Comparison of ENCODE assay signal across 12 cellular contexts in genomic region chr14:103698380-103699260, GRCh38. TPM values are rescaled to one million over a fixed set of nuclear protein-coding genes. Genes with fewer than 3 reads are reported as not detected.
A peak's percentile ranks its signal among the peaks of the same experiment; 100 is the strongest.
DNase-seq lines count a peak whose midpoint lies in the region; ATAC-seq and TF ChIP-seq lines count a peak whose summit lies in the region.
"Had no signal": no experiment of that assay in that cellular context is flagged by ENCODE, and none has a peak within 500 bp of the region (broad histone marks: within the 10 kb centered on the region; RNA-seq: fewer than 3 reads in every experiment).

No MANE protein-coding gene starts in this region.

- POLR2A ChIA-PET in activated CD4-positive, alpha-beta memory T cell treated with anti-CD3 and anti-CD28 coated beads for 36 hours (lab: Charles Lee): interaction anchor here (0.8 to 1.2 kb wide), 2 partner anchors 15 to 34 kb away, joined by 3 read pairs; no protein-coding TSS in a partner anchor
- POLR2A ChIA-PET in activated CD4-positive, alpha-beta memory T cell treated with anti-CD3 and anti-CD28 coated beads, Interleukin-2, amount 10 ng/mL, durations not matched to agents 7 days and 5 days (lab: Charles Lee): interaction anchor here (0.9 to 1.4 kb wide), 4 partner anchors 8 to 137 kb away, joined by 3 read pairs; no protein-coding TSS in a partner anchor
- POLR2A ChIA-PET in activated B cell treated with CpG ODN at 0.5 μM for 24 hours (lab: Charles Lee): interaction anchor here (0.9 to 1.2 kb wide), 2 partner anchors 9 to 16 kb away, joined by 3 to 4 read pairs; partner anchors contain the start of gene XRCC3
- POLR2A ChIA-PET in CD4-positive, alpha-beta memory T cell (lab: Charles Lee; ENCODE audit: partially characterized antibody): no interaction called here

- ATAC-seq in activated B cell treated with CpG ODN at 0.5 μM for 24 hours (ENCODE audit: low read depth): peak; percentile 49
- no peak for ATAC-seq in GM19035 (IDR thresholded peaks at IDR 0.05; ENCODE audit: unreplicated experiment)

- H3K9me3 Mint-ChIP-seq in activated CD4-positive, alpha-beta memory T cell treated with anti-CD3 and anti-CD28 coated beads for 36 hours: no peaks in the 10 kb centered on the region
- no peaks in the 10 kb centered on the region for H3K9me3 Mint-ChIP-seq in activated CD4-positive, alpha-beta memory T cell treated with anti-CD3 and anti-CD28 coated beads, Interleukin-2, amount 10 ng/mL, durations not matched to agents 7 days and 5 days
- H3K9me3 Mint-ChIP-seq in activated B cell treated with CpG ODN at 0.5 μM for 24 hours: no peaks in the 10 kb centered on the region
- no peaks in the 10 kb centered on the region for H3K9me3 Mint-ChIP-seq in CD4-positive, alpha-beta memory T cell
- H3K9me3 Mint-ChIP-seq: T-helper 2 cell treated with Interferon-gamma antibody and Interleukin-4, amounts not matched to agents 5 μg/mL and 100 μg/mL, for 36 hours had no signal

- CTCF ChIA-PET in activated CD4-positive, alpha-beta memory T cell treated with anti-CD3 and anti-CD28 coated beads for 36 hours (lab: Charles Lee): no interaction called here
- CTCF ChIA-PET in activated CD4-positive, alpha-beta memory T cell treated with anti-CD3 and anti-CD28 coated beads, Interleukin-2, amount 10 ng/mL, durations not matched to agents 7 days and 5 days (lab: Charles Lee): no interaction called here
- CTCF ChIA-PET in activated B cell treated with CpG ODN at 0.5 μM for 24 hours (lab: Charles Lee): no interaction called here
- CTCF ChIA-PET in CD4-positive, alpha-beta memory T cell (lab: Charles Lee; ENCODE audit: partially characterized antibody): no interaction called here

- H3K9me3 ChIP-seq in transverse colon: no peaks in the 10 kb centered on the region
- H3K9me3 ChIP-seq in CD4-positive, alpha-beta memory T cell (ENCODE audit: control insufficient read depth in 1 of 2, low read length in 2 of 2): no peaks in the 10 kb centered on the region
- no peaks in the 10 kb centered on the region for H3K9me3 ChIP-seq in effector memory CD4-positive, alpha-beta T cell (ENCODE audit: control insufficient read depth, low read length)

- H3K4me1 ChIP-seq in transverse colon: peaks cover 21 to 38% (median 30%) of the 10 kb centered on the region in 4 donors
- no peaks in the 10 kb centered on the region for H3K4me1 ChIP-seq in CD4-positive, alpha-beta memory T cell (ENCODE audit: insufficient read depth, low read length)
- H3K4me1 ChIP-seq in effector memory CD4-positive, alpha-beta T cell (ENCODE audit: control insufficient read depth, insufficient read depth, low read length, poor library complexity, severe bottlenecking): no peaks in the 10 kb centered on the region

- no peak overlapping the region for H3K4me3 Mint-ChIP-seq in activated CD4-positive, alpha-beta memory T cell treated with anti-CD3 and anti-CD28 coated beads for 36 hours
- H3K4me3 Mint-ChIP-seq in activated CD4-positive, alpha-beta memory T cell treated with anti-CD3 and anti-CD28 coated beads, Interleukin-2, amount 10 ng/mL, durations not matched to agents 7 days and 5 days: no peak overlapping the region
- H3K4me3 Mint-ChIP-seq in activated B cell treated with CpG ODN at 0.5 μM for 24 hours: no peak overlapping the region
- no peak overlapping the region for H3K4me3 Mint-ChIP-seq in CD4-positive, alpha-beta memory T cell
- H3K4me3 Mint-ChIP-seq: T-helper 2 cell treated with Interferon-gamma antibody and Interleukin-4, amounts not matched to agents 5 μg/mL and 100 μg/mL, for 36 hours had no signal

- no peaks in the 10 kb centered on the region for H3K27me3 Mint-ChIP-seq in activated CD4-positive, alpha-beta memory T cell treated with anti-CD3 and anti-CD28 coated beads for 36 hours
- no peaks in the 10 kb centered on the region for H3K27me3 Mint-ChIP-seq in activated CD4-positive, alpha-beta memory T cell treated with anti-CD3 and anti-CD28 coated beads, Interleukin-2, amount 10 ng/mL, durations not matched to agents 7 days and 5 days
- H3K27me3 Mint-ChIP-seq in activated B cell treated with CpG ODN at 0.5 μM for 24 hours: no peaks in the 10 kb centered on the region
- no peaks in the 10 kb centered on the region for H3K27me3 Mint-ChIP-seq in CD4-positive, alpha-beta memory T cell

- peaks cover 0 to 16% (median 6%) of the 10 kb centered on the region in 4 donors for H3K36me3 ChIP-seq in transverse colon
- peaks cover 28% of the 10 kb centered on the region for H3K36me3 ChIP-seq in CD4-positive, alpha-beta memory T cell (ENCODE audit: insufficient read depth, low read length)
- H3K36me3 ChIP-seq in effector memory CD4-positive, alpha-beta T cell (ENCODE audit: control insufficient read depth, insufficient read depth, low read length): peaks cover 45% of the 10 kb centered on the region

- in situ Hi-C loops in transverse colon (cut with MboI; ENCODE audit: low pct_ligation_motif_present in 1 of 4, low pct_unique_long_range_greater_than_20kb in 1 of 4, low sequenced_read_pairs in 3 of 4): no loop called here

- intact Hi-C loops in activated CD4-positive, alpha-beta memory T cell treated with anti-CD3 and anti-CD28 coated beads for 36 hours (cut with micrococcal nuclease): no loop called here
- intact Hi-C loops in activated B cell treated with CpG ODN at 0.5 μM for 24 hours (cut with micrococcal nuclease): no loop called here
- intact Hi-C loops in transverse colon (cut with DNase I; ENCODE audit: low total_unique reads): no loop called here
- intact Hi-C loops in CD4-positive, alpha-beta memory T cell (cut with micrococcal nuclease): no loop called here

- peaks cover 22% of the 10 kb centered on the region for H3K36me3 Mint-ChIP-seq in activated CD4-positive, alpha-beta memory T cell treated with anti-CD3 and anti-CD28 coated beads for 36 hours
- H3K36me3 Mint-ChIP-seq in activated CD4-positive, alpha-beta memory T cell treated with anti-CD3 and anti-CD28 coated beads, Interleukin-2, amount 10 ng/mL, durations not matched to agents 7 days and 5 days (ENCODE audit: low read depth): peaks cover 39% of the 10 kb centered on the region
- peaks cover 51% of the 10 kb centered on the region for H3K36me3 Mint-ChIP-seq in activated B cell treated with CpG ODN at 0.5 μM for 24 hours (ENCODE audit: low read depth)
- peaks cover 13 to 57% of the 10 kb centered on the region in 2 donors for H3K36me3 Mint-ChIP-seq in CD4-positive, alpha-beta memory T cell

- H3K4me3 ChIP-seq in transverse colon: no peak overlapping the region
- no peak overlapping the region for H3K4me3 ChIP-seq in CD4-positive, alpha-beta memory T cell (ENCODE audit: low read length in 2 of 2)
- no peak overlapping the region for H3K4me3 ChIP-seq in effector memory CD4-positive, alpha-beta T cell (ENCODE audit: insufficient read depth, low read depth, low read length, poor library complexity, severe bottlenecking)

- TF ChIP-seq EP300 in transverse colon (IDR thresholded peaks at IDR 0.05; ENCODE audit: low read depth): no peak

- H3K27me3 ChIP-seq in layer of hippocampus (ENCODE audit: control insufficient read depth, insufficient read depth, low read length) (no peaks in the 10 kb centered on the region), transverse colon (no peaks in the 10 kb centered on the region)
- no peaks in the 10 kb centered on the region for H3K27me3 ChIP-seq in CD4-positive, alpha-beta memory T cell (ENCODE audit: insufficient read depth, low read length)
- H3K27me3 ChIP-seq in effector memory CD4-positive, alpha-beta T cell (replicated peaks; ENCODE audit: control insufficient read depth, insufficient read depth, low read length, poor library complexity, severe bottlenecking): no peaks in the 10 kb centered on the region

- TF ChIP-seq CTCF in activated B cell treated with CpG ODN at 0.5 μM for 24 hours (IDR thresholded peaks at IDR 0.05) (no peak), transverse colon (IDR thresholded peaks at IDR 0.05) (no peak)

- peaks cover 5% of the 10 kb centered on the region for H3K4me1 Mint-ChIP-seq in activated CD4-positive, alpha-beta memory T cell treated with anti-CD3 and anti-CD28 coated beads for 36 hours (ENCODE audit: low read depth)
- peaks cover 7% of the 10 kb centered on the region for H3K4me1 Mint-ChIP-seq in activated CD4-positive, alpha-beta memory T cell treated with anti-CD3 and anti-CD28 coated beads, Interleukin-2, amount 10 ng/mL, durations not matched to agents 7 days and 5 days
- H3K4me1 Mint-ChIP-seq in activated B cell treated with CpG ODN at 0.5 μM for 24 hours: peaks cover 68% of the 10 kb centered on the region
- peaks cover 4 to 7% (median 5%) of the 10 kb centered on the region in 4 donors for H3K4me1 Mint-ChIP-seq in CD4-positive, alpha-beta memory T cell

- H3K27ac Mint-ChIP-seq in activated CD4-positive, alpha-beta memory T cell treated with anti-CD3 and anti-CD28 coated beads for 36 hours: peak overlapping the region; percentile 8
- no peak overlapping the region for H3K27ac Mint-ChIP-seq in activated CD4-positive, alpha-beta memory T cell treated with anti-CD3 and anti-CD28 coated beads, Interleukin-2, amount 10 ng/mL, durations not matched to agents 7 days and 5 days
- H3K27ac Mint-ChIP-seq in activated B cell treated with CpG ODN at 0.5 μM for 24 hours: no peak overlapping the region
- no peak overlapping the region for H3K27ac Mint-ChIP-seq in CD4-positive, alpha-beta memory T cell

- DNase-seq in activated CD4-positive, alpha-beta memory T cell treated with anti-CD3 and anti-CD28 coated beads for 36 hours: no peak
- no peak for DNase-seq in activated CD4-positive, alpha-beta memory T cell treated with anti-CD3 and anti-CD28 coated beads, Interleukin-2, amount 10 ng/mL, durations not matched to agents 7 days and 5 days
- DNase-seq in activated B cell treated with CpG ODN at 0.5 μM for 24 hours (no peak), transverse colon (peak; percentile 82)
- DNase-seq in CD4-positive, alpha-beta memory T cell: no peak
- no peak for DNase-seq in effector memory CD4-positive, alpha-beta T cell
- DNase-seq: activated gamma-delta T cell treated with Interleukin-2 at 50 U/mL for 16 hours, erythroblast, NCI-H1417 treated with DMSO at 0.1 percent for 48 hours had no signal

- 66% methylated on average over 5 of the region's 33 CpGs; no CpG with 5 or more reads in 1 of the 2 donors for WGBS in transverse colon (ENCODE audit: low coverage in 1 of 2), 2 donors

- TF ChIP-seq POLR2A in transverse colon (IDR thresholded peaks at IDR 0.05): peak; percentile 30

- H3K27ac ChIP-seq in layer of hippocampus (ENCODE audit: low read depth, low read length) (peak overlapping the region; percentile 90), transverse colon (peak overlapping the region; percentile 28 to 73 (median 57))
- H3K27ac ChIP-seq in CD4-positive, alpha-beta memory T cell (ENCODE audit: low read depth, low read length): no peak overlapping the region
- no peak overlapping the region for H3K27ac ChIP-seq in effector memory CD4-positive, alpha-beta T cell (ENCODE audit: insufficient read depth, low read length, poor library complexity, severe bottlenecking)

RNA-seq across cellular contexts. Expression of gene XRCC3, which starts 16.6 kb away (rescaled TPM):
- 10 to 100 TPM; 41.9 to 48.5 TPM for total RNA-seq in activated CD4-positive, alpha-beta memory T cell treated with anti-CD3 and anti-CD28 coated beads for 36 hours
- total RNA-seq in activated CD4-positive, alpha-beta memory T cell treated with anti-CD3 and anti-CD28 coated beads, Interleukin-2, amount 10 ng/mL, durations not matched to agents 7 days and 5 days: 10 to 100 TPM; 35.9 to 39.6 TPM
- 23.5 and 26.0 TPM in 2 replicates for total RNA-seq in activated B cell treated with CpG ODN at 0.5 μM for 24 hours
- total RNA-seq in transverse colon: 10 to 100 TPM in 2 of 4 donors, 1 to 10 TPM in 2; 7.8 to 47.6 (median 23.8) TPM
- total RNA-seq in CD4-positive, alpha-beta memory T cell: 10 to 100 TPM; 10.3 to 12.6 TPM
- polyA plus RNA-seq in CD4-positive, alpha-beta memory T cell: 1 to 10 TPM; 2.2 to 3.2 TPM

RNA-seq across cellular contexts. Expression of gene ZFYVE21, which starts 17.0 kb away (rescaled TPM):
- total RNA-seq in activated CD4-positive, alpha-beta memory T cell treated with anti-CD3 and anti-CD28 coated beads for 36 hours: 10 to 100 TPM; 14.9 to 15.9 TPM
- total RNA-seq in activated CD4-positive, alpha-beta memory T cell treated with anti-CD3 and anti-CD28 coated beads, Interleukin-2, amount 10 ng/mL, durations not matched to agents 7 days and 5 days: 10 to 100 TPM; 17.4 to 17.8 TPM
- 12.4 and 16.7 TPM in 2 replicates for total RNA-seq in activated B cell treated with CpG ODN at 0.5 μM for 24 hours
- 100 to 1,000 TPM in 2 of 4 donors, 10 to 100 TPM in 2; 90.2 to 214 (median 137) TPM for total RNA-seq in transverse colon
- total RNA-seq in CD4-positive, alpha-beta memory T cell: 10 to 100 TPM; 17.4 to 18.8 TPM
- polyA plus RNA-seq in CD4-positive, alpha-beta memory T cell: 10 to 100 TPM; 17.2 to 18.0 TPM

Comparison
In these comparisons a context has a peak if more than half of its experiments do, and no peak if none do; other contexts are left out.
1. H3K27ac ChIP-seq: peak in layer of hippocampus (single experiment) and transverse colon (4 of 4); none in CD4-positive, alpha-beta memory T cell (single experiment) and effector memory CD4-positive, alpha-beta T cell (single experiment).